Comparison of ENCODE assay signal across 8 cellular contexts in genomic region chr12:96035283-96036236, GRCh38. TPM values are rescaled to one million over a fixed set of nuclear protein-coding genes. Genes with fewer than 3 reads are reported as not detected.
A peak's percentile ranks its signal among the peaks of the same experiment; 100 is the strongest.
DNase-seq lines count a peak whose midpoint lies in the region; ATAC-seq and TF ChIP-seq lines count a peak whose summit lies in the region.

LTA4H (minus strand) TSS chr12:96035587; CDS start chr12:96035519, 68 bp downstream.

- H3K27me3 ChIP-seq in hepatocyte = no peaks in the 10 kb centered on the region

- peak within 1 kb of the TSS; percentile 50 for H3K27ac ChIP-seq in hepatocyte

- H3K4me1 ChIP-seq in hepatocyte (ENCODE audit: insufficient read depth) = peaks cover 17% of the 10 kb centered on the region

- peak within 1 kb of the TSS; percentile 81 for H2AFZ ChIP-seq in hepatocyte

- H3K9me2 ChIP-seq in hepatocyte (replicated peaks; ENCODE audit: insufficient read depth) = no peaks in the 10 kb centered on the region

- TF ChIP-seq CTCF in astrocyte of the cerebellum (IDR thresholded peaks at IDR 0.05; ENCODE audit: low read depth, low read length, missing control alignments) (no peak), hepatocyte (IDR thresholded peaks at IDR 0.05; ENCODE audit: poor library complexity) (no peak)

- in situ Hi-C loops in astrocyte of the cerebellum (cut with HindIII; ENCODE audit: low sequenced_read_pairs) = no loop called here

- no peaks in the 10 kb centered on the region for H3K9me3 ChIP-seq in hepatocyte (ENCODE audit: low read depth)

- H3K4me3 ChIP-seq in astrocyte of the cerebellum (ENCODE audit: low read depth, low read length) (peak within 1 kb of the TSS; percentile 89), hepatocyte (peak within 1 kb of the TSS; percentile 36)

- peaks cover 37% of the 10 kb centered on the region for H3K79me2 ChIP-seq in hepatocyte

- H3K4me2 ChIP-seq in hepatocyte = peak within 1 kb of the TSS; percentile 83

- H4K20me1 ChIP-seq in hepatocyte (ENCODE audit: insufficient read depth, poor library complexity, severe bottlenecking) = peaks cover 3% of the 10 kb centered on the region

- ATAC-seq in GM18508 (IDR thresholded peaks at IDR 0.05; ENCODE audit: insufficient read depth, unreplicated experiment) (peak; percentile 86), HG02981 (IDR thresholded peaks at IDR 0.05; ENCODE audit: unreplicated experiment) (peak; percentile 86)

- WGBS in hepatocyte (ENCODE audit: low lambda C conversion rate, missing lambda C conversion rate) = 1% methylated on average over 50 of the region's 55 CpGs

- DNase-seq in NCI-H2029 (lab: John Stamatoyannopoulos, UW) (peak; percentile 99), T-helper 22 cell (ENCODE audit: low read depth) (peak; percentile 94), astrocyte of the cerebellum (ENCODE audit: low read depth) (peak; percentile 99), hepatocyte (ENCODE audit: low spot score) (peak; percentile 100), renal cortical epithelial cell (ENCODE audit: low read depth) (peak; percentile 97), cortex of kidney (lab: John Stamatoyannopoulos, UW) (no peak)

- H3K36me3 ChIP-seq in hepatocyte (replicated peaks; ENCODE audit: insufficient read depth, low read depth) = no peaks in the 10 kb centered on the region

RNA-seq across cellular contexts. Expression of gene LTA4H, which starts in this region (rescaled TPM):
- total RNA-seq in hepatocyte (89.0 and 90.5 TPM in 2 replicates), renal cortical epithelial cell (92.9 and 112 TPM in 2 replicates)
- 35.0 and 42.1 TPM in 2 replicates for polyA plus RNA-seq in hepatocyte
